In the genomic region with DNA sequence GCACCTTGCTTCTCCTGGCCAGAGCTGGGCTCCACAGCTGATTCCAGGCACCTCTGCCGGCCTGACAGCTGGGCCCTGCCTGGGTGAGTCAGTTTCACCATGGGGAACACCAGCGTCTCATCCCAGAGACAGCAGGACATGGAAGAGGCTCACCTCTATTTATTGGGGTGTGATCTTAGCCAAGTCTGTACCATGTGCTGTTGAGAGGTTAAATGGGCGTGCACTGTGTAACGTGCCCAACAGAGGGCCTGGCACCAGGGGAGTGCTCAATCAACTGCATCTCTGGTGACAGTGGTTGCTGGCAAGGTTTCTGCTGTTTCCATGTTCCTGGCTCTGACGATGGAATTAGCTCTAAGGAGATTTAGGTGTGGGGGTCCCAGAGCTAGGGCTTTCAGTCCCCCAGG, we compare ENCODE assay signal across 8 cellular contexts. TPM values are rescaled to one million over a fixed set of nuclear protein-coding genes. Genes with fewer than 3 reads are reported as not detected.
DNase-seq lines count a peak whose midpoint lies in the region; ATAC-seq and TF ChIP-seq lines count a peak whose summit lies in the region.

No MANE protein-coding gene starts in this region.

- POLR2A ChIA-PET in BJ (lab: Charles Lee), result no interaction called here

- ATAC-seq in GM18909 (IDR thresholded peaks at IDR 0.05; ENCODE audit: poor library complexity, unreplicated experiment), result peak; percentile 53
- ATAC-seq in HG03159 (IDR thresholded peaks at IDR 0.05; ENCODE audit: unreplicated experiment), result peak; percentile 58

- peak overlapping the region; percentile 58 for H3K4me3 ChIP-seq in BJ (ENCODE audit: low read depth, low read length)

- TF ChIP-seq CTCF in BJ (IDR thresholded peaks at IDR 0.05; ENCODE audit: insufficient read depth, low read depth, low read length), result no peak

- CTCF ChIA-PET in BJ (lab: Yijun Ruan, JAX), result interaction anchor here (0.9 to 2.5 kb wide), 4 partner anchors 19 to 163 kb away, joined by 3 to 7 read pairs (median 5); a partner anchor contains a TSS

- no peaks in the 10 kb centered on the region; the same call in 1 of the 2 replicates for H3K36me3 ChIP-seq in BJ (ENCODE audit: control insufficient read depth, insufficient read depth, low read length)

- no peak for DNase-seq in BJ (ENCODE audit: low read depth)
- peak; percentile 78 for DNase-seq in NCI-H510A (lab: John Stamatoyannopoulos, UW)
- peak; percentile 63 for DNase-seq in activated T-cell treated with anti-CD3 and anti-CD28 coated beads, Interleukin-2, amount 50 U/mL, for 1 hour
- DNase-seq in germinal center (ENCODE audit: low spot score), result peak; percentile 82
- DNase-seq in renal cortical epithelial cell (ENCODE audit: low read depth), result peak; percentile 46
- DNase-seq in medulla oblongata (ENCODE audit: extremely low spot score), result no peak

- H3K27me3 ChIP-seq in BJ (ENCODE audit: control insufficient read depth, insufficient read depth, low read length), result no peaks in the 10 kb centered on the region

RNA-seq across cellular contexts. Expression of a gene that starts 0.9 kb away (rescaled TPM):
- polyA plus RNA-seq in BJ (2011; rRNA removed), result 4.3 and 8.3 TPM in 2 replicates
- polyA minus RNA-seq in BJ (2011; rRNA and poly(A)+ RNA removed), result 9.4 and 11.4 TPM in 2 replicates
- 3.3 and 10.8 TPM in 2 replicates for total RNA-seq in renal cortical epithelial cell

RNA-seq across cellular contexts. Expression of a gene that starts 23.6 kb away (rescaled TPM):
- polyA plus RNA-seq in BJ (2011; rRNA removed), result 8.0 and 11.6 TPM in 2 replicates
- 4.0 and 5.8 TPM in 2 replicates for polyA minus RNA-seq in BJ (2011; rRNA and poly(A)+ RNA removed)
- total RNA-seq in renal cortical epithelial cell, result 2.3 and 3.3 TPM in 2 replicates

Comparison
In these comparisons a context has a peak if more than half of its experiments do, and no peak if none do; other contexts are left out.
1. DNase-seq: peak in NCI-H510A (single experiment), activated T-cell treated with anti-CD3 and anti-CD28 coated beads, Interleukin-2, amount 50 U/mL, for 1 hour (single experiment), germinal center (single experiment) and renal cortical epithelial cell (single experiment); none in BJ (single experiment) and medulla oblongata (single experiment).